ENCODE assay signal across 10 cellular contexts in the genomic region with DNA sequence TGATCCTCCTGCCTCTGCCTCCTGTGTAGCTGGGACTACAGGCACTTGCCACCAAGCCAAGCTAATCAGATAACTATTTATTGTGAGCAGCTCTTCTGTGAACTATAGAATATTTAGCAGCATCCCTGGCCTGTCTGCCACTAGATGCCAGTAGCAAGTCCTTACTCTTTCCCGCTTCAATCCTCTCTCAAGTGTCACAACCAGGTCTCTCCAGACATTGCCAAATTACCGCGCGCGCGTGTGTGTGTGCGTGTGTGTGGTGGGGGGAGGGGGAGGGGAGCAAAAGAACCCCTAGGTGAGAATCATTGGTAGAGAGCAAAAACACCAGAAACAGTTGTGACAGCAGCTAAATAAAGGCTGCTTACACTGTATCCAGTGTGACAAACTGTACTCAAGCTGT. TPM values are rescaled to one million over a fixed set of nuclear protein-coding genes. Genes with fewer than 3 reads are reported as not detected.
DNase-seq lines count a peak whose midpoint lies in the region; ATAC-seq and TF ChIP-seq lines count a peak whose summit lies in the region.
"Had no signal": no experiment of that assay in that cellular context is flagged by ENCODE, and none has a peak within 500 bp of the region (broad histone marks: within the 10 kb centered on the region; RNA-seq: fewer than 3 reads in every experiment).

No MANE protein-coding gene starts in this region.

- intact Hi-C loops in posterior vena cava (cut with DNase I) = no loop called here

- peaks cover 21% of the 10 kb centered on the region for H3K4me1 ChIP-seq in adipocyte (ENCODE audit: control insufficient read depth, insufficient read depth, low read length)

- DNase-seq in AG09319 (ENCODE audit: extremely low read depth, low read depth) = no peak
- peak; percentile 38 for DNase-seq in HFFc6
- peak; percentile 28 for DNase-seq in adipocyte (ENCODE audit: low read depth)
- peak; percentile 34 for DNase-seq in iPS-NIHi7 (ENCODE audit: extremely low spot score)
- no peak for DNase-seq in activated CD4-positive, alpha-beta T cell treated with anti-CD3 and anti-CD28 coated beads for 1 hour
- no peak for DNase-seq in SHP77 treated with DMSO at 0.1 percent for 48 hours (lab: John Stamatoyannopoulos, UW)
- DNase-seq in posterior vena cava (ENCODE audit: low spot score) = no peak
- DNase-seq: activated naive CD8-positive, alpha-beta T cell treated with anti-CD3 and anti-CD28 coated beads, Interleukin-2, amount 50 U/mL, for 24 hours had no signal

- H3K27ac Mint-ChIP-seq in HFFc6 = peak overlapping the region; percentile 88

- peak overlapping the region; percentile 28 for H3K4me3 Mint-ChIP-seq in HFFc6
- H3K4me3 Mint-ChIP-seq: activated naive CD8-positive, alpha-beta T cell treated with anti-CD3 and anti-CD28 coated beads, Interleukin-2, amount 50 U/mL, for 24 hours had no signal

- no peaks in the 10 kb centered on the region for H3K36me3 ChIP-seq in adipocyte (ENCODE audit: control insufficient read depth, insufficient read depth, low read length, severe bottlenecking)
- H3K36me3 ChIP-seq: SJSA1 had no signal

- H3K36me3 Mint-ChIP-seq in HFFc6 (ENCODE audit: low read depth) = no peaks in the 10 kb centered on the region

- H3K4me3 ChIP-seq in adipocyte (ENCODE audit: low read length) = no peak overlapping the region
- H3K4me3 ChIP-seq: SJSA1 had no signal

- H3K27me3 Mint-ChIP-seq in HFFc6 (ENCODE audit: insufficient read depth) = no peaks in the 10 kb centered on the region
- H3K27me3 Mint-ChIP-seq: activated naive CD8-positive, alpha-beta T cell treated with anti-CD3 and anti-CD28 coated beads, Interleukin-2, amount 50 U/mL, for 24 hours had no signal

- no peaks in the 10 kb centered on the region for H3K27me3 ChIP-seq in adipocyte (replicated peaks; ENCODE audit: control insufficient read depth, insufficient read depth, low read length)
- H3K27me3 ChIP-seq: SJSA1 had no signal

- H3K4me1 Mint-ChIP-seq in HFFc6 (ENCODE audit: low read depth) = peaks cover 49% of the 10 kb centered on the region

- no peak for ATAC-seq in HG03139 (IDR thresholded peaks at IDR 0.05; ENCODE audit: unreplicated experiment)
- ATAC-seq: activated naive CD8-positive, alpha-beta T cell treated with anti-CD3 and anti-CD28 coated beads, Interleukin-2, amount 50 U/mL, for 24 hours had no signal

- H3K9me3 ChIP-seq in adipocyte (ENCODE audit: control insufficient read depth, low read length) = no peaks in the 10 kb centered on the region
- H3K9me3 ChIP-seq: SJSA1 had no signal

- peak; percentile 3 for TF ChIP-seq CTCF in AG09319 (IDR thresholded peaks at IDR 0.05; ENCODE audit: low read depth, low read length)
- peak; percentile 29; the same call in 1 of the 2 replicates for TF ChIP-seq CTCF in HFFc6 (IDR thresholded peaks at IDR 0.05)

- no peak overlapping the region for H3K9ac ChIP-seq in adipocyte (ENCODE audit: low read length)

- H3K9me3 Mint-ChIP-seq in HFFc6 = no peaks in the 10 kb centered on the region
- H3K9me3 Mint-ChIP-seq: activated naive CD8-positive, alpha-beta T cell treated with anti-CD3 and anti-CD28 coated beads, Interleukin-2, amount 50 U/mL, for 24 hours had no signal

RNA-seq across cellular contexts. Expression of a gene that starts 49.9 kb away (rescaled TPM):
- total RNA-seq in HFFc6 (2021; fragmentation: NEBNext Ultra II Directional; extraction: Animal tissue kit (Norgen Biotek cat#: 25700)) = 10 to 100 TPM; 50.1 to 56.8 (median 54.3) TPM
- 10 to 100 TPM; 34.4 to 44.5 TPM for total RNA-seq in posterior vena cava

Comparison
In these comparisons a context has a peak if more than half of its experiments do, and no peak if none do; other contexts are left out.
1. DNase-seq: peak in HFFc6 (single experiment), adipocyte (single experiment) and iPS-NIHi7 (single experiment); none in AG09319 (single experiment), activated CD4-positive, alpha-beta T cell treated with anti-CD3 and anti-CD28 coated beads for 1 hour (single experiment), SHP77 treated with DMSO at 0.1 percent for 48 hours (single experiment) and posterior vena cava (single experiment).